Comparison of ENCODE assay signal across 8 cellular contexts in genomic region chr16:31142109-31143035, GRCh38. TPM values are rescaled to one million over a fixed set of nuclear protein-coding genes. Genes with fewer than 3 reads are reported as not detected.
A peak's percentile ranks its signal among the peaks of the same experiment; 100 is the strongest.
DNase-seq lines count a peak whose midpoint lies in the region; ATAC-seq, FAIRE-seq and TF ChIP-seq lines count a peak whose summit lies in the region.

No MANE protein-coding gene starts in this region.

- FAIRE-seq in A204.1 (lab: Jason Lieb, UNC) (peak; percentile 95), TTC549 (lab: Jason Lieb, UNC) (peak; percentile 84)

- peak; percentile 73 to 81 for TF ChIP-seq CTCF in brain (conservative IDR thresholded peaks at IDR 0.05)

- peak; percentile 95 for DNase-seq in NCI-H2107 (lab: John Stamatoyannopoulos, UW)
- DNase-seq in skeletal muscle cell (ENCODE audit: low read depth): peak; percentile 94

- H3K4me3 ChIP-seq in iPS-11a (ENCODE audit: low read depth, low read length) (peak overlapping the region; percentile 10), skeletal muscle cell (ENCODE audit: low read depth, low read length) (peak overlapping the region; percentile 50)

- peaks cover 0 to 4% (median 0%) of the 10 kb centered on the region in 5 experiments for H3K9me3 Mint-ChIP-seq in brain

- ATAC-seq in GM18520 (IDR thresholded peaks at IDR 0.05; ENCODE audit: unreplicated experiment) (peak; percentile 80), HG03066 (IDR thresholded peaks at IDR 0.05; ENCODE audit: low read depth, unreplicated experiment) (peak; percentile 83)

- peaks cover 30% of the 10 kb centered on the region for H3K27me3 Mint-ChIP-seq in brain

- H3K4me1 Mint-ChIP-seq in brain: peaks cover 23% of the 10 kb centered on the region

- H3K36me3 Mint-ChIP-seq in brain: no peaks in the 10 kb centered on the region

- peak overlapping the region; percentile 80 to 91 (median 83) for H3K4me3 Mint-ChIP-seq in brain

- peak overlapping the region; percentile 93 to 97 (median 95) for H3K27ac Mint-ChIP-seq in brain

RNA-seq across cellular contexts. Expression of gene PRSS8, which starts 6.8 kb away (rescaled TPM):
- polyA plus RNA-seq in brain (ENCODE audit: insufficient read depth, low read depth, low replicate concordance): 8.7 TPM

RNA-seq across cellular contexts. Expression of gene PRSS36, which starts 7.5 kb away (rescaled TPM):
- 0.92 TPM for polyA plus RNA-seq in brain (ENCODE audit: insufficient read depth, low read depth, low replicate concordance)

RNA-seq across cellular contexts. Expression of gene KAT8, which starts 24.9 kb away (rescaled TPM):
- polyA plus RNA-seq in brain (ENCODE audit: insufficient read depth, low read depth, low replicate concordance): 82.1 TPM

RNA-seq across cellular contexts. Expression of gene BCKDK, which starts 34.2 kb away (rescaled TPM):
- 58.6 TPM for polyA plus RNA-seq in brain (ENCODE audit: insufficient read depth, low read depth, low replicate concordance)

RNA-seq across cellular contexts. Expression of gene FUS, which starts 37.6 kb away (rescaled TPM):
- 418 TPM for polyA plus RNA-seq in brain (ENCODE audit: insufficient read depth, low read depth, low replicate concordance)

Comparison
In these comparisons a context has a peak if more than half of its experiments do, and no peak if none do; other contexts are left out.
1. Peak in every context shown above with its lines: DNase-seq, ATAC-seq and H3K4me3 ChIP-seq.